ENCODE assay signal across 14 cellular contexts in the genomic region with DNA sequence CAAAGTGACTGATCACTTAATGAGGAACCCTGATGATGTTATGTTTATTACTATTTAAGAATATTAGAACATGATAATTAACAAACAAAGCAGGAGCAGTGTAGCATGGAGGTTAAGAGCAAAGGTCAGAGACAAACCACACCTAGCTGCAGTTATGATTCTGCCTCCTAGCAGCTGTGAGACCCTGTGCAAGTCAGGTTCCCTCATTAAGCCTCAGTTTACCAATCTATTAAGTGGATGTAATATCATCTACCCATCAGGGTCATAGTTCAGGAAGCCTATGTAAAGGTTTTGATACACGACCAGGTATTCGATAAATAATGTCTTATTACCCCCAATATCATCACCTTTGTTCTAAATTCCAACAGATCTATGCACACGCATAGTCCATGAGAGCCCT. TPM values are rescaled to one million over a fixed set of nuclear protein-coding genes. Genes with fewer than 3 reads are reported as not detected.
DNase-seq lines count a peak whose midpoint lies in the region; ATAC-seq, FAIRE-seq and TF ChIP-seq lines count a peak whose summit lies in the region.
"Had no signal": no experiment of that assay in that cellular context is flagged by ENCODE, and none has a peak within 500 bp of the region (broad histone marks: within the 10 kb centered on the region; RNA-seq: fewer than 3 reads in every experiment).

No MANE protein-coding gene starts in this region.

- DNase-seq in Calu3, result no peak
- DNase-seq in T-helper 17 cell, result no peak
- no peak for DNase-seq in immature natural killer cell
- DNase-seq in small intestine, result peak; percentile 43
- DNase-seq in ACHN, result no peak
- no peak for DNase-seq in AG08396 (ENCODE audit: low spot score)
- DNase-seq: activated CD4-positive, CD25-positive, alpha-beta regulatory T cell; activated naive CD8-positive, alpha-beta T cell treated with anti-CD3 and anti-CD28 coated beads, Interleukin-2, amount 10 ng/mL, durations not matched to agents 7 days and 5 days; KG1 had no signal

- FAIRE-seq in small intestine (lab: Jason Lieb, UNC), result no peak

- peaks cover 2 to 10% of the 10 kb centered on the region in 2 donors for H3K4me1 ChIP-seq in small intestine (ENCODE audit: control insufficient read depth in 2 of 2, insufficient read depth in 1 of 2, low read depth in 1 of 2, low read length in 1 of 2)

- H3K36me3 ChIP-seq in small intestine (ENCODE audit: control insufficient read depth in 2 of 2, insufficient read depth in 2 of 2, low read length in 2 of 2), result no peaks in the 10 kb centered on the region

- H3K9me3 ChIP-seq in T-helper 17 cell (ENCODE audit: control insufficient read depth, low read length, poor library complexity, severe bottlenecking), result no peaks in the 10 kb centered on the region
- peaks cover 2% of the 10 kb centered on the region for H3K9me3 ChIP-seq in small intestine (ENCODE audit: control insufficient read depth, low read depth)

- WGBS in small intestine, 3 donors, result 27 to 78% (median 40%) methylated on average over 3 of the region's 3 CpGs

- CTCF ChIA-PET in Calu3 (lab: Charles Lee), result interaction anchor here (1.2 to 1.7 kb wide), 2 partner anchors 8 kb away, joined by 4 to 5 read pairs; no protein-coding TSS in a partner anchor

- H3K27me3 Mint-ChIP-seq in Calu3 (ENCODE audit: unreplicated experiment), result no peaks in the 10 kb centered on the region
- H3K27me3 Mint-ChIP-seq in T-helper 17 cell, result no peaks in the 10 kb centered on the region
- peaks cover 11 to 17% (median 16%) of the 10 kb centered on the region in 3 donors for H3K27me3 Mint-ChIP-seq in immature natural killer cell (ENCODE audit: low read depth in 3 of 3)
- H3K27me3 Mint-ChIP-seq: activated naive CD8-positive, alpha-beta T cell treated with anti-CD3 and anti-CD28 coated beads, Interleukin-2, amount 10 ng/mL, durations not matched to agents 7 days and 5 days had no signal

- TF ChIP-seq CTCF in Calu3 (IDR thresholded peaks at IDR 0.05; ENCODE audit: unreplicated experiment), result no peak

- no peaks in the 10 kb centered on the region for H3K27me3 ChIP-seq in small intestine (ENCODE audit: control insufficient read depth in 2 of 2, insufficient read depth in 2 of 2, low read length in 2 of 2)

- H3K4me3 Mint-ChIP-seq in Calu3 (ENCODE audit: low read depth, unreplicated experiment), result no peak overlapping the region
- no peak overlapping the region for H3K4me3 Mint-ChIP-seq in T-helper 17 cell
- H3K4me3 Mint-ChIP-seq in immature natural killer cell, result peak overlapping the region in 1 of 5 donors; percentile 12
- H3K4me3 Mint-ChIP-seq: activated naive CD8-positive, alpha-beta T cell treated with anti-CD3 and anti-CD28 coated beads, Interleukin-2, amount 10 ng/mL, durations not matched to agents 7 days and 5 days; GM23338 had no signal

- ATAC-seq in T-helper 17 cell (no peak), HG03025 (IDR thresholded peaks at IDR 0.05; ENCODE audit: low FRiP score, unreplicated experiment) (no peak)
- ATAC-seq: GM23338 had no signal

- no TSS peak for BruUV-seq in Calu3 (replicated peaks; lab: Mats Ljungman, UMichigan)

- H3K36me3 Mint-ChIP-seq in Calu3 (ENCODE audit: insufficient read depth, unreplicated experiment) (peaks cover 57% of the 10 kb centered on the region), T-helper 17 cell (ENCODE audit: low read depth) (peaks cover 2% of the 10 kb centered on the region), immature natural killer cell (peaks cover 4 to 10% (median 10%) of the 10 kb centered on the region in 3 donors)

- peaks cover 66% of the 10 kb centered on the region for H3K4me1 Mint-ChIP-seq in Calu3 (ENCODE audit: low read depth, unreplicated experiment)
- H3K4me1 Mint-ChIP-seq in T-helper 17 cell, result peaks cover 49% of the 10 kb centered on the region
- peaks cover 91 to 97% of the 10 kb centered on the region in 2 donors for H3K4me1 Mint-ChIP-seq in immature natural killer cell

- intact Hi-C loops in Calu3 (cut with micrococcal nuclease; ENCODE audit: unreplicated experiment), result no loop called here

- in situ Hi-C loops in ACHN (cut with HindIII; ENCODE audit: low pct_ligation_motif_present, low pct_unique_long_range_greater_than_20kb, low sequenced_read_pairs), result no loop called here

- no peak overlapping the region for H3K27ac ChIP-seq in small intestine (ENCODE audit: low read depth in 1 of 2, low read length in 1 of 2)
- H3K27ac ChIP-seq: C4-2B had no signal

- H3K27ac Mint-ChIP-seq in Calu3 (ENCODE audit: unreplicated experiment), result peak overlapping the region; percentile 93
- peak overlapping the region; percentile 95 for H3K27ac Mint-ChIP-seq in T-helper 17 cell
- peak overlapping the region; percentile 93 to 97 (median 94) for H3K27ac Mint-ChIP-seq in immature natural killer cell
- H3K27ac Mint-ChIP-seq: GM23338 had no signal

- H3K9me3 Mint-ChIP-seq in Calu3 (ENCODE audit: low read depth, unreplicated experiment) (no peaks in the 10 kb centered on the region), immature natural killer cell (no peaks in the 10 kb centered on the region)
- H3K9me3 Mint-ChIP-seq: activated naive CD8-positive, alpha-beta T cell treated with anti-CD3 and anti-CD28 coated beads, Interleukin-2, amount 10 ng/mL, durations not matched to agents 7 days and 5 days had no signal

- no peak overlapping the region for H3K4me3 ChIP-seq in small intestine (ENCODE audit: low read depth in 1 of 2, low read length in 2 of 2)
- H3K4me3 ChIP-seq: GM23338, lung had no signal

RNA-seq across cellular contexts. Expression of a gene that starts 32.0 kb away (rescaled TPM):
- 55.1 and 58.2 TPM in 2 replicates for total RNA-seq in Calu3 (2022)
- total RNA-seq in T-helper 17 cell, result 100 to 1,000 TPM in 1 of 2 donors, 10 to 100 TPM in 1; 95.6 to 107 TPM
- polyA plus RNA-seq in immature natural killer cell, result 10 to 100 TPM; 10.7 to 25.6 (median 14.7) TPM
- 1 to 10 TPM; 1.1 to 2.8 (median 1.4) TPM for polyA plus RNA-seq in small intestine
- total RNA-seq: G401 had no signal
